2 cellular contexts compared by ENCODE assay signal in the genomic region with DNA sequence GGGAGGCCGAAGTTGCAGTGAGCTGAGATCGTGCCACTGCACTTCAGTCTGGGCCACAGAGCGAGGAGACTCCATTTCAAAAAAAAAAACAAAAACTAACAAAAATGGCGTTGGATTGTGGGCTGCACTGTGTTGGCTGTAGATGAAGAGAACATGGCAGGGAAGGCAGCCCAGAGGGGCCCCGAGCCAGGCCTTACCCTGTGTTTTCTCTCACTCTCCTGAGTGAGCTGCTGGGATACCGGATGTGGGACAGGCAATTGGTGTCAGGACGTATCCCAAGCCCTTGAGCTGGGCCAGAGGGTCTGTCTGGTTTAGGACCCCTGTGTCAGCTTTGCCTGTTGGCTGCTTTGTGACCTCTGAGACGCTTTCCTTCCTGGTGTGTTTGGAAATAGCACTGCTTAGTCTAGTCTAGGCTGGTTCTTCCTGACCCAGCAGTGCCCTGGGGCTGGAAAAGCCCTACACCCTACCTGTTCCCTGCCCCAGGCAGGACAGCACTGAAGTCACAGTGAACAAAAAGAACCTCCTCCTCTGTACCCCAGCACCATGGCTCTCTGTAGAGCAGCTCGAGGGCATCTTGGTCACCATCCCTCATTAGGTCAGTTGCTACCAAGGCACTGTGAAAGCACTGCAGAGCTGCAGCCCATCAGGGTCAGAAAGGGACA.
TF ChIP-seq lines count a peak whose summit lies in the region.

No MANE protein-coding gene starts in this region.

TF ChIP-seq in IMR-90, 13 proteins besides CTCF, POLR2A, EP300 and RAD21:
- no peak for TF ChIP-seq MAFK (IDR thresholded peaks at IDR 0.05; ENCODE audit: low read depth, low read length)
- TF ChIP-seq RFX5 (IDR thresholded peaks at IDR 0.05; ENCODE audit: low read depth, low read length), result no peak
- TF ChIP-seq NFE2L2 (IDR thresholded peaks at IDR 0.05; ENCODE audit: low read depth, low read length), result no peak
- no peak for TF ChIP-seq CHD1 (IDR thresholded peaks at IDR 0.05; ENCODE audit: low read depth, low read length)
- TF ChIP-seq MXI1 (IDR thresholded peaks at IDR 0.05; ENCODE audit: borderline replicate concordance, low read depth, low read length), result no peak
- no peak for TF ChIP-seq FOS (IDR thresholded peaks at IDR 0.05; ENCODE audit: low read depth, low read length)
- TF ChIP-seq BHLHE40 (IDR thresholded peaks at IDR 0.05; ENCODE audit: low read depth, low read length), result no peak
- TF ChIP-seq RCOR1 (IDR thresholded peaks at IDR 0.05; ENCODE audit: insufficient replicate concordance, low read length), result no peak
- no peak for TF ChIP-seq SMC3 (IDR thresholded peaks at IDR 0.05; ENCODE audit: low read depth, low read length)
- no peak for TF ChIP-seq MAZ (IDR thresholded peaks at IDR 0.05; ENCODE audit: borderline replicate concordance, low read depth, low read length)
- TF ChIP-seq, protein P1, sequence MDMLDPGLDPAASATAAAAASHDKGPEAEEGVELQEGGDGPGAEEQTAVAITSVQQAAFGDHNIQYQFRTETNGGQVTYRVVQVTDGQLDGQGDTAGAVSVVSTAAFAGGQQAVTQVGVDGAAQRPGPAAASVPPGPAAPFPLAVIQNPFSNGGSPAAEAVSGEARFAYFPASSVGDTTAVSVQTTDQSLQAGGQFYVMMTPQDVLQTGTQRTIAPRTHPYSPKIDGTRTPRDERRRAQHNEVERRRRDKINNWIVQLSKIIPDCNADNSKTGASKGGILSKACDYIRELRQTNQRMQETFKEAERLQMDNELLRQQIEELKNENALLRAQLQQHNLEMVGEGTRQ (IDR thresholded peaks at IDR 0.05; ENCODE audit: low read depth, low read length), result no peak
- no peak for TF ChIP-seq CEBPB (IDR thresholded peaks at IDR 0.05; ENCODE audit: low read depth, low read length)
- TF ChIP-seq ELK1 (IDR thresholded peaks at IDR 0.05; ENCODE audit: borderline replicate concordance, low read depth, low read length), result no peak
TF ChIP-seq in IMR-90: peak in this region for 0.

TF ChIP-seq in WTC11, 78 proteins besides CTCF, POLR2A, EP300 and RAD21:
- TF ChIP-seq, protein P2, sequence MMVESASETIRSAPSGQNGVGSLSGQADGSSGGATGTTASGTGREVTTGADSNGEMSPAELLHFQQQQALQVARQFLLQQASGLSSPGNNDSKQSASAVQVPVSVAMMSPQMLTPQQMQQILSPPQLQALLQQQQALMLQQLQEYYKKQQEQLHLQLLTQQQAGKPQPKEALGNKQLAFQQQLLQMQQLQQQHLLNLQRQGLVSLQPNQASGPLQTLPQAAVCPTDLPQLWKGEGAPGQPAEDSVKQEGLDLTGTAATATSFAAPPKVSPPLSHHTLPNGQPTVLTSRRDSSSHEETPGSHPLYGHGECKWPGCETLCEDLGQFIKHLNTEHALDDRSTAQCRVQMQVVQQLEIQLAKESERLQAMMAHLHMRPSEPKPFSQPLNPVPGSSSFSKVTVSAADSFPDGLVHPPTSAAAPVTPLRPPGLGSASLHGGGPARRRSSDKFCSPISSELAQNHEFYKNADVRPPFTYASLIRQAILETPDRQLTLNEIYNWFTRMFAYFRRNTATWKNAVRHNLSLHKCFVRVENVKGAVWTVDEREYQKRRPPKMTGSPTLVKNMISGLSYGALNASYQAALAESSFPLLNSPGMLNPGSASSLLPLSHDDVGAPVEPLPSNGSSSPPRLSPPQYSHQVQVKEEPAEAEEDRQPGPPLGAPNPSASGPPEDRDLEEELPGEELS (CRISPR knock-in tag; IDR thresholded peaks at IDR 0.05), result no peak
- no peak for TF ChIP-seq ATF3 (CRISPR knock-in tag; conservative IDR thresholded peaks at IDR 0.05)
- TF ChIP-seq NR1H2 (CRISPR knock-in tag; IDR thresholded peaks at IDR 0.05), result no peak
- TF ChIP-seq SMAD3 (CRISPR knock-in tag; IDR thresholded peaks at IDR 0.05; ENCODE audit: borderline replicate concordance), result no peak
- TF ChIP-seq FOXP1 (CRISPR knock-in tag; IDR thresholded peaks at IDR 0.05; ENCODE audit: borderline replicate concordance), result no peak
